9 cellular contexts compared by ENCODE assay signal in genomic region chr10:74418285-74418872, GRCh38.
DNase-seq lines count a peak whose midpoint lies in the region; ATAC-seq and TF ChIP-seq lines count a peak whose summit lies in the region.
"Had no signal": no experiment of that assay in that cellular context is flagged by ENCODE, and none has a peak within 500 bp of the region (broad histone marks: within the 10 kb centered on the region; RNA-seq: fewer than 3 reads in every experiment).

No MANE protein-coding gene starts in this region.

- H3K27ac ChIP-seq in endodermal cell (ENCODE audit: low read depth, low read length) (peak overlapping the region; percentile 100), trophoblast cell (ENCODE audit: low read depth, low read length) (no peak overlapping the region)

- peaks cover 26% of the 10 kb centered on the region for H3K4me1 Mint-ChIP-seq in endodermal cell

- H2BK5ac ChIP-seq in trophoblast cell (ENCODE audit: low read depth, low read length, poor library complexity): no peak overlapping the region

- H3K4ac ChIP-seq in trophoblast cell (ENCODE audit: low read depth, low read length): no peak overlapping the region

- H3K9me3 Mint-ChIP-seq in endodermal cell: peaks cover 1% of the 10 kb centered on the region

- no peak overlapping the region for H4K8ac ChIP-seq in trophoblast cell (ENCODE audit: low read depth, low read length)

- ATAC-seq in HG02970 (IDR thresholded peaks at IDR 0.05; ENCODE audit: low FRiP score, unreplicated experiment): no peak

- no peak overlapping the region for H2BK120ac ChIP-seq in trophoblast cell (ENCODE audit: insufficient read depth, low read length, poor library complexity)

- DNase-seq in HAP-1 (ENCODE audit: low spot score in 2 of 2) (peak; percentile 84 to 98), NCI-H345 treated with DMSO at 0.1 percent for 48 hours (lab: John Stamatoyannopoulos, UW; ENCODE audit: unreplicated experiment) (peak; percentile 92), endodermal cell (no peak), trophoblast cell (no peak), RPMI8226 (no peak), SKM-1 (lab: John Stamatoyannopoulos, UW; ENCODE audit: unreplicated experiment) (no peak)
- DNase-seq in effector CD8-positive, alpha-beta T cell (lab: John Stamatoyannopoulos, UW): no peak
- DNase-seq: activated CD4-positive, CD25-positive, alpha-beta regulatory T cell treated with anti-CD3 and anti-CD28 coated beads, Interleukin-2, amount 50 U/mL, for 72 hours had no signal

- H3K4me3 Mint-ChIP-seq in endodermal cell: no peak overlapping the region

- H3K36me3 ChIP-seq in HAP-1 (replicated peaks) (no peaks in the 10 kb centered on the region), endodermal cell (ENCODE audit: control insufficient read depth, insufficient read depth, low read length) (no peaks in the 10 kb centered on the region), trophoblast cell (ENCODE audit: control insufficient read depth in 1 of 2, insufficient read depth in 2 of 2, low read length in 2 of 2) (no peaks in the 10 kb centered on the region)

- peak overlapping the region; percentile 47 for H3K4me2 ChIP-seq in trophoblast cell (ENCODE audit: low read length)

- no peak overlapping the region for H4K12ac ChIP-seq in trophoblast cell (ENCODE audit: low read depth, low read length)

- peak overlapping the region; percentile 94 for H3K27ac Mint-ChIP-seq in endodermal cell

- H2BK12ac ChIP-seq in trophoblast cell (ENCODE audit: low read length): no peak overlapping the region

- H3K79me2 ChIP-seq in trophoblast cell (ENCODE audit: control insufficient read depth, insufficient read depth, low read length, poor library complexity): no peaks in the 10 kb centered on the region

- TF ChIP-seq CTCF in endodermal cell (conservative IDR thresholded peaks at IDR 0.05): no peak

- H3K79me1 ChIP-seq in trophoblast cell (ENCODE audit: low read length): no peaks in the 10 kb centered on the region

- no peak overlapping the region for H3K4me3 ChIP-seq in HAP-1
- H3K4me3 ChIP-seq in endodermal cell (ENCODE audit: low read length): peak overlapping the region; percentile 2
- no peak overlapping the region for H3K4me3 ChIP-seq in trophoblast cell (ENCODE audit: low read depth, low read length)

- H3K4me1 ChIP-seq in HAP-1: peaks cover 45% of the 10 kb centered on the region
- no peaks in the 10 kb centered on the region for H3K4me1 ChIP-seq in endodermal cell (ENCODE audit: control insufficient read depth, insufficient read depth, low read length)
- no peaks in the 10 kb centered on the region for H3K4me1 ChIP-seq in trophoblast cell (ENCODE audit: control insufficient read depth in 1 of 2, insufficient read depth in 2 of 2, low read length in 2 of 2)

- H3K9ac ChIP-seq in endodermal cell (ENCODE audit: extremely low read depth, low read length, poor library complexity, severe bottlenecking) (no peak overlapping the region), trophoblast cell (ENCODE audit: low read length) (no peak overlapping the region)

- H3K36me3 Mint-ChIP-seq in endodermal cell (ENCODE audit: low read depth): peaks cover 7% of the 10 kb centered on the region

- no peak overlapping the region for H2AFZ ChIP-seq in trophoblast cell (ENCODE audit: insufficient read depth, low read length, poor library complexity)

- no peaks in the 10 kb centered on the region for H3K9me3 ChIP-seq in HAP-1
- H3K9me3 ChIP-seq in endodermal cell (ENCODE audit: control insufficient read depth, low read length): peaks cover 4% of the 10 kb centered on the region
- H3K9me3 ChIP-seq in trophoblast cell (ENCODE audit: insufficient read depth, low read depth, low read length): no peaks in the 10 kb centered on the region

- no peak overlapping the region for H4K91ac ChIP-seq in trophoblast cell (ENCODE audit: low read depth, low read length)

- no peaks in the 10 kb centered on the region for H3K27me3 ChIP-seq in HAP-1 (ENCODE audit: low read depth)
- no peaks in the 10 kb centered on the region for H3K27me3 ChIP-seq in endodermal cell (ENCODE audit: control insufficient read depth, insufficient read depth, low read length, poor library complexity, severe bottlenecking)
- H3K27me3 ChIP-seq in trophoblast cell (ENCODE audit: insufficient read depth, low read length): no peaks in the 10 kb centered on the region

- in situ Hi-C loops in HAP-1 (cut with MboI; ENCODE audit: low sequenced_read_pairs): no loop called here

- no peak overlapping the region for H3K14ac ChIP-seq in trophoblast cell (ENCODE audit: low read length)

- no peak overlapping the region for H2AK5ac ChIP-seq in trophoblast cell (ENCODE audit: low read length)

- no peak overlapping the region for H3K23ac ChIP-seq in trophoblast cell (ENCODE audit: low read length)

- no peak overlapping the region for H3K18ac ChIP-seq in trophoblast cell (ENCODE audit: low read length)

- WGBS in endodermal cell (ENCODE audit: insufficient coverage in 1 of 2, insufficient read length in 1 of 2), 2 experiments: 38 to 88% methylated on average over 3 to 4 of the region's 4 CpGs
- WGBS in trophoblast cell (ENCODE audit: extremely low coverage, insufficient coverage, insufficient read length): no CpG with 5 or more reads among the region's 4 CpGs

- H3K27me3 Mint-ChIP-seq in endodermal cell (ENCODE audit: insufficient read depth): no peaks in the 10 kb centered on the region

Comparison
In these comparisons a context has a peak if more than half of its experiments do, and no peak if none do; other contexts are left out.
1. DNase-seq: peak in HAP-1 (2 of 2) and NCI-H345 treated with DMSO at 0.1 percent for 48 hours (single experiment); none in endodermal cell (single experiment), trophoblast cell (0 of 2), RPMI8226 (single experiment), SKM-1 (single experiment) and effector CD8-positive, alpha-beta T cell (single experiment).